20 cellular contexts compared by ENCODE assay signal in genomic region chr9:127393680-127394079, GRCh38. TPM values are rescaled to one million over a fixed set of nuclear protein-coding genes. Genes with fewer than 3 reads are reported as not detected.
A peak's percentile ranks its signal among the peaks of the same experiment; 100 is the strongest.
DNase-seq lines count a peak whose midpoint lies in the region; ATAC-seq and TF ChIP-seq lines count a peak whose summit lies in the region.
"Had no signal": no experiment of that assay in that cellular context is flagged by ENCODE, and none has a peak within 500 bp of the region (broad histone marks: within the 10 kb centered on the region; RNA-seq: fewer than 3 reads in every experiment).

No MANE protein-coding gene starts in this region.

- no peak overlapping the region for H3K4me3 ChIP-seq in cardiac muscle cell
- no peak overlapping the region for H3K4me3 ChIP-seq in astrocyte of the spinal cord (ENCODE audit: low read depth, low read length)
- H3K4me3 ChIP-seq in fibroblast of villous mesenchyme (ENCODE audit: low read depth, low read length): no peak overlapping the region
- no peak overlapping the region for H3K4me3 ChIP-seq in breast epithelium
- H3K4me3 ChIP-seq: MG63 had no signal

- no peaks in the 10 kb centered on the region for H3K4me1 ChIP-seq in cardiac muscle cell (ENCODE audit: low read depth)
- H3K4me1 ChIP-seq in breast epithelium: peaks cover 6 to 7% of the 10 kb centered on the region in 2 donors

- TF ChIP-seq CTCF in cardiac muscle cell (IDR thresholded peaks at IDR 0.05; ENCODE audit: low read depth, low read length) (peak; percentile 42), astrocyte of the spinal cord (IDR thresholded peaks at IDR 0.05; ENCODE audit: low read depth, low read length) (peak; percentile 26), fibroblast of villous mesenchyme (IDR thresholded peaks at IDR 0.05; ENCODE audit: insufficient read depth, low read depth, low read length) (peak; percentile 16), breast epithelium (IDR thresholded peaks at IDR 0.05) (no peak)

- intact Hi-C loops in left cardiac atrium (cut with DNase I): no loop called here
- intact Hi-C loops in breast epithelium (cut with DNase I; ENCODE audit: low total_unique reads): loop anchor here (10.0 kb wide), 1 partner anchor 61 kb away; the partner anchor contains the start of genes LRSAM1 and RPL12

- in situ Hi-C loops in astrocyte of the spinal cord (cut with HindIII; ENCODE audit: low sequenced_read_pairs): no loop called here

- H3K27me3 ChIP-seq in cardiac muscle cell (no peaks in the 10 kb centered on the region), breast epithelium (no peaks in the 10 kb centered on the region)
- H3K27me3 ChIP-seq: MG63 had no signal

- ATAC-seq in left cardiac atrium (no peak), HG02763 (IDR thresholded peaks at IDR 0.05; ENCODE audit: unreplicated experiment) (no peak), GM18505 (IDR thresholded peaks at IDR 0.05; ENCODE audit: unreplicated experiment) (no peak)
- ATAC-seq: activated CD8-positive, alpha-beta T cell treated with anti-CD3 and anti-CD28 coated beads, Interleukin-2, amount 10 ng/mL, durations not matched to agents 7 days and 5 days; activated T-cell treated with anti-CD3 and anti-CD28 coated beads, Interleukin-2, amount 50 U/mL, for 72 hours; Right ventricle myocardium inferior; stimulated activated naive CD8-positive, alpha-beta T cell treated with anti-CD3 and anti-CD28 coated beads, Interleukin-15, amount 100 ng/mL, for 72 hours; T-cell had no signal

- H3K27ac ChIP-seq in cardiac muscle cell (no peak overlapping the region), breast epithelium (no peak overlapping the region)
- H3K27ac ChIP-seq: neutrophil had no signal

- DNase-seq in cardiac muscle cell (ENCODE audit: low read depth in 1 of 2, low spot score in 1 of 2): peak in 1 of 2 donors; percentile 54
- no peak for DNase-seq in left cardiac atrium
- peak; percentile 31 for DNase-seq in astrocyte of the spinal cord (ENCODE audit: low read depth, low spot score)
- DNase-seq in fibroblast of villous mesenchyme (ENCODE audit: low read depth): peak; percentile 28
- no peak for DNase-seq in amniotic stem cell (lab: John Stamatoyannopoulos, UW)
- no peak for DNase-seq in breast epithelium (ENCODE audit: low spot score in 2 of 2)
- DNase-seq: activated CD8-positive, alpha-beta T cell treated with anti-CD3 and anti-CD28 coated beads, Interleukin-2, amount 10 ng/mL, durations not matched to agents 7 days and 5 days; activated T-cell treated with anti-CD3 and anti-CD28 coated beads, Interleukin-2, amount 50 U/mL, for 72 hours; CD4-positive, alpha-beta T cell; DMS79 treated with DMSO at 0.1 percent for 48 hours; MG63; NCI-H187; NCI-H446 treated with DMSO at 0.1 percent for 48 hours; retina; stimulated activated naive CD8-positive, alpha-beta T cell treated with anti-CD3 and anti-CD28 coated beads, Interleukin-15, amount 100 ng/mL, for 72 hours; T-cell had no signal

- H3K9me3 ChIP-seq in cardiac muscle cell (ENCODE audit: low read depth) (no peaks in the 10 kb centered on the region), breast epithelium (no peaks in the 10 kb centered on the region)
- H3K9me3 ChIP-seq: MG63, neutrophil had no signal

- H3K36me3 ChIP-seq in cardiac muscle cell: no peaks in the 10 kb centered on the region
- no peaks in the 10 kb centered on the region for H3K36me3 ChIP-seq in breast epithelium
- H3K36me3 ChIP-seq: MG63, neutrophil had no signal

- TF ChIP-seq POLR2A in GM18505 (IDR thresholded peaks at IDR 0.05; ENCODE audit: borderline replicate concordance, extremely low read depth, insufficient read depth, insufficient read length): no peak
- TF ChIP-seq POLR2A in breast epithelium (IDR thresholded peaks at IDR 0.05): no peak

RNA-seq across cellular contexts. Expression of gene SLC2A8, which starts 3.3 kb away (rescaled TPM):
- total RNA-seq in cardiac muscle cell: 45.1 and 45.3 TPM in 2 replicates
- polyA plus RNA-seq in cardiac muscle cell: 54.2 and 62.2 TPM in 2 replicates
- total RNA-seq in left cardiac atrium: 10 to 100 TPM; 12.1 to 16.1 TPM
- total RNA-seq in fibroblast of villous mesenchyme: 8.2 and 9.3 TPM in 2 replicates
- 10 to 100 TPM; 17.7 to 38.7 (median 20.9) TPM for total RNA-seq in breast epithelium

RNA-seq across cellular contexts. Expression of gene ZNF79, which starts 30.5 kb away (rescaled TPM):
- total RNA-seq in cardiac muscle cell (8.2 and 8.8 TPM in 2 replicates), left cardiac atrium (1 to 10 TPM; 6.2 to 6.6 TPM), fibroblast of villous mesenchyme (10.6 and 12.5 TPM in 2 replicates), breast epithelium (10 to 100 TPM in 2 of 3 donors, 1 to 10 TPM in 1; 7.7 to 16.7 (median 16.0) TPM)
- polyA plus RNA-seq in cardiac muscle cell: 4.6 and 5.2 TPM in 2 replicates

RNA-seq across cellular contexts. Expression of gene RPL12, which starts 57.5 kb away (rescaled TPM):
- total RNA-seq in cardiac muscle cell (1,318 and 1,367 TPM in 2 replicates), left cardiac atrium (100 to 1,000 TPM; 691 to 730 TPM), fibroblast of villous mesenchyme (798 and 844 TPM in 2 replicates), breast epithelium (1,000 to 10,000 TPM; 2,790 to 3,232 (median 3,032) TPM)
- polyA plus RNA-seq in cardiac muscle cell: 335 and 434 TPM in 2 replicates

RNA-seq across cellular contexts. Expression of gene LRSAM1, which starts 57.6 kb away (rescaled TPM):
- total RNA-seq in cardiac muscle cell: 32.6 and 39.4 TPM in 2 replicates
- polyA plus RNA-seq in cardiac muscle cell: 37.1 and 39.7 TPM in 2 replicates
- total RNA-seq in left cardiac atrium: 10 to 100 TPM; 17.2 to 22.6 TPM
- total RNA-seq in fibroblast of villous mesenchyme: 12.5 and 20.0 TPM in 2 replicates
- total RNA-seq in breast epithelium: 10 to 100 TPM; 11.7 to 21.3 (median 17.9) TPM

Comparison
In these comparisons a context has a peak if more than half of its experiments do, and no peak if none do; other contexts are left out.
1. DNase-seq: peak in astrocyte of the spinal cord (single experiment) and fibroblast of villous mesenchyme (single experiment); none in left cardiac atrium (single experiment), amniotic stem cell (single experiment) and breast epithelium (0 of 2).
2. CTCF ChIP-seq: peak in cardiac muscle cell (single experiment), astrocyte of the spinal cord (single experiment) and fibroblast of villous mesenchyme (single experiment); none in breast epithelium (0 of 3).